In genomic region chr11:31645747-31646146, GRCh38 we compare ENCODE assay signal across 9 cellular contexts.
DNase-seq lines count a peak whose midpoint lies in the region; ATAC-seq, FAIRE-seq and TF ChIP-seq lines count a peak whose summit lies in the region.
"Had no signal": no experiment of that assay in that cellular context is flagged by ENCODE, and none has a peak within 500 bp of the region (broad histone marks: within the 10 kb centered on the region; RNA-seq: fewer than 3 reads in every experiment).

No MANE protein-coding gene starts in this region.

- no peak for TF ChIP-seq RAD21 in HepG2 (CRISPR knock-in tag; IDR thresholded peaks at IDR 0.05)

- POLR2A ChIA-PET in HepG2 (lab: Yijun Ruan, JAX), result no interaction called here

- no peaks in the 10 kb centered on the region for H4K20me1 ChIP-seq in HepG2 (ENCODE audit: insufficient read depth, low read length)

- H3K36me3 ChIP-seq in HepG2 (replicated peaks in 1 of 2; ENCODE audit: control insufficient read depth in 1 of 2, insufficient read depth in 2 of 2, low read length in 2 of 2) (no peaks in the 10 kb centered on the region; a peak in 1 of 5 replicates), right lobe of liver (no peaks in the 10 kb centered on the region), adipocyte (ENCODE audit: control insufficient read depth, insufficient read depth, low read length, severe bottlenecking) (no peaks in the 10 kb centered on the region)
- H3K36me3 ChIP-seq: BE2C had no signal

- CTCF ChIA-PET in HepG2 (lab: Yijun Ruan, JAX; ENCODE audit: low intra/inter-chr PET ratio, low total read pairs), result no interaction called here

- ATAC-seq in HepG2, result no peak
- ATAC-seq in right lobe of liver, result no peak
- ATAC-seq in GM19463 (IDR thresholded peaks at IDR 0.05; ENCODE audit: unreplicated experiment), result no peak

- in situ Hi-C loops in HepG2 (cut with HindIII; ENCODE audit: extremely low pct_ligation_motif_present, low pct_unique_long_range_greater_than_20kb), result loop anchor here (10.0 kb wide), 1 partner anchor 229 kb away; no protein-coding TSS in a partner anchor

- H3K4me2 ChIP-seq in HepG2 (ENCODE audit: low read depth, low read length), result no peak overlapping the region

- H3K4me1 ChIP-seq in HepG2 (ENCODE audit: insufficient read depth, low read length), result no peaks in the 10 kb centered on the region
- peaks cover 0 to 4% (median 0%) of the 10 kb centered on the region in 4 donors for H3K4me1 ChIP-seq in right lobe of liver
- H3K4me1 ChIP-seq in adipocyte (ENCODE audit: control insufficient read depth, insufficient read depth, low read length), result peaks cover 32% of the 10 kb centered on the region
- H3K4me1 ChIP-seq: BE2C had no signal

- intact Hi-C loops in HepG2 (cut with micrococcal nuclease; ENCODE audit: unreplicated experiment), result loop anchor here (2.0 kb wide), 1 partner anchor 161 kb away; no protein-coding TSS in a partner anchor
- intact Hi-C loops in right lobe of liver (cut with DNase I), result no loop called here

- H3K27ac ChIP-seq in HepG2 (ENCODE audit: extremely low read length, insufficient read depth, low read length) (no peak overlapping the region), right lobe of liver (no peak overlapping the region)

- TF ChIP-seq POLR2A in HepG2 (IDR thresholded peaks at IDR 0.05; ENCODE audit: insufficient read depth in 1 of 2, low read depth in 2 of 2, low read length in 2 of 2) (no peak), right lobe of liver (IDR thresholded peaks at IDR 0.05) (no peak)

- no peak overlapping the region for H2AFZ ChIP-seq in HepG2 (ENCODE audit: low read length)

- TF ChIP-seq CTCF in HepG2 (CRISPR knock-in tag; IDR thresholded peaks at IDR 0.05), result no peak
- no peak for TF ChIP-seq CTCF in right lobe of liver (IDR thresholded peaks at IDR 0.05)

- no peaks in the 10 kb centered on the region for H3K79me2 ChIP-seq in HepG2 (ENCODE audit: insufficient read depth, low read length)

- H3K4me3 ChIP-seq in HepG2 (replicated peaks in 1 of 3; ENCODE audit: insufficient read depth in 1 of 3, low read depth in 2 of 3, low read length in 3 of 3) (no peak overlapping the region), right lobe of liver (no peak overlapping the region), adipocyte (ENCODE audit: low read length) (peak overlapping the region; percentile 7)

- H3K27me3 ChIP-seq in HepG2 (ENCODE audit: control insufficient read depth in 1 of 2, insufficient read depth in 2 of 2, low read length in 2 of 2) (no peaks in the 10 kb centered on the region), right lobe of liver (no peaks in the 10 kb centered on the region), adipocyte (replicated peaks; ENCODE audit: control insufficient read depth, insufficient read depth, low read length) (no peaks in the 10 kb centered on the region)
- H3K27me3 ChIP-seq: BE2C had no signal

- H3K9me3 ChIP-seq in HepG2 (ENCODE audit: low read length), result no peaks in the 10 kb centered on the region
- H3K9me3 ChIP-seq in right lobe of liver, result no peaks in the 10 kb centered on the region
- no peaks in the 10 kb centered on the region for H3K9me3 ChIP-seq in adipocyte (ENCODE audit: control insufficient read depth, low read length)
- H3K9me3 ChIP-seq: BE2C had no signal

- FAIRE-seq in HepG2 (lab: Jason Lieb, UNC), result no peak

- H3K9ac ChIP-seq in HepG2 (ENCODE audit: insufficient read depth, low read depth, low read length) (no peak overlapping the region), adipocyte (ENCODE audit: low read length) (no peak overlapping the region)

- BruUV-seq in HepG2 (replicated peaks; lab: Mats Ljungman, UMichigan), result no TSS peak

- DNase-seq in HepG2 (ENCODE audit: low spot score) (peak; percentile 20), right lobe of liver (no peak), adipocyte (ENCODE audit: low read depth) (peak; percentile 80), globus pallidus (ENCODE audit: low spot score) (peak; percentile 5), NK-92 (lab: John Stamatoyannopoulos, UW; ENCODE audit: unreplicated experiment) (no peak), T-helper 9 cell (no peak)
- DNase-seq in activated naive CD4-positive, alpha-beta T cell treated with anti-CD3 and anti-CD28 coated beads, Interleukin-2, amount 50 U/mL, for 16 hours, result no peak
- DNase-seq: BE2C had no signal

- TF ChIP-seq EP300 in HepG2 (IDR thresholded peaks at IDR 0.05; ENCODE audit: low read depth in 2 of 2, low read length in 2 of 2) (no peak), HepG2 (CRISPR knock-in tag; IDR thresholded peaks at IDR 0.05; ENCODE audit: borderline replicate concordance) (no peak)

TF ChIP-seq in HepG2, 621 proteins besides CTCF, POLR2A, EP300 and RAD21:
- TF ChIP-seq YEATS4 (CRISPR knock-in tag; IDR thresholded peaks at IDR 0.05; ENCODE audit: borderline replicate concordance) (no peak), GMEB1 (CRISPR knock-in tag; IDR thresholded peaks at IDR 0.05; ENCODE audit: borderline replicate concordance) (no peak)

Comparison
In these comparisons a context has a peak if more than half of its experiments do, and no peak if none do; other contexts are left out.
1. DNase-seq: peak in HepG2 (single experiment), adipocyte (single experiment) and globus pallidus (single experiment); none in right lobe of liver (0 of 3), NK-92 (single experiment), activated naive CD4-positive, alpha-beta T cell treated with anti-CD3 and anti-CD28 coated beads, Interleukin-2, amount 50 U/mL, for 16 hours (single experiment) and T-helper 9 cell (single experiment).